ENCODE assay signal across 18 cellular contexts in genomic region chr4:109209647-109210046, GRCh38.
DNase-seq lines count a peak whose midpoint lies in the region; ATAC-seq and TF ChIP-seq lines count a peak whose summit lies in the region.
"Had no signal": no experiment of that assay in that cellular context is flagged by ENCODE, and none has a peak within 500 bp of the region (broad histone marks: within the 10 kb centered on the region; RNA-seq: fewer than 3 reads in every experiment).

No MANE protein-coding gene starts in this region.

- DNase-seq in SJCRH30 (peak; percentile 11 to 53), myocyte (ENCODE audit: low read depth) (peak; percentile 75), neural crest cell (ENCODE audit: low read depth, low spot score) (no peak), gastrocnemius medialis (peak; percentile 3 to 12), D341Med (ENCODE audit: low spot score) (no peak), NCI-H2107 treated with DMSO at 0.1 percent for 48 hours (lab: John Stamatoyannopoulos, UW; ENCODE audit: unreplicated experiment) (no peak), NCI-H510A (lab: John Stamatoyannopoulos, UW) (no peak)
- no peak for DNase-seq in activated CD4-positive, CD25-positive, alpha-beta regulatory T cell (lab: John Stamatoyannopoulos, UW)
- DNase-seq: AML-193; CD4-positive, alpha-beta T cell; CD8-positive, alpha-beta T cell; DMS79 treated with DMSO at 0.1 percent for 48 hours; GF-D8 had no signal

- H3K4me1 ChIP-seq in SJCRH30 = peaks cover 41% of the 10 kb centered on the region
- peaks cover 9 to 31% of the 10 kb centered on the region in 2 donors for H3K4me1 ChIP-seq in gastrocnemius medialis
- H3K4me1 ChIP-seq: A549; BLaER1 treated with 17β-estradiol and CSF1 and Interleukin-3, amounts not matched to agents 10 nM and 100 nM had no signal

- H3K27me3 ChIP-seq in SJCRH30 (no peaks in the 10 kb centered on the region), gastrocnemius medialis (no peaks in the 10 kb centered on the region)
- H3K27me3 ChIP-seq: BLaER1 treated with 17β-estradiol and CSF1 and Interleukin-3, amounts not matched to agents 10 nM and 100 nM had no signal

- H3K27ac Mint-ChIP-seq in neural crest cell (ENCODE audit: unreplicated experiment) = peak overlapping the region; percentile 48
- H3K27ac Mint-ChIP-seq: B cell; CD4-positive, alpha-beta T cell; CD8-positive, alpha-beta T cell had no signal

- no peak overlapping the region for H3K4me3 Mint-ChIP-seq in neural crest cell
- H3K4me3 Mint-ChIP-seq: B cell; CD4-positive, alpha-beta T cell; CD8-positive, alpha-beta T cell had no signal

- intact Hi-C loops in gastrocnemius medialis (cut with DNase I; ENCODE audit: low total_unique reads) = no loop called here

- H3K9me3 Mint-ChIP-seq in neural crest cell = no peaks in the 10 kb centered on the region
- H3K9me3 Mint-ChIP-seq: CD4-positive, alpha-beta T cell; CD8-positive, alpha-beta T cell had no signal

- TF ChIP-seq CTCF in neural crest cell (conservative IDR thresholded peaks at IDR 0.05) (no peak), gastrocnemius medialis (IDR thresholded peaks at IDR 0.05 in 4 of 5, conservative IDR thresholded peaks at IDR 0.05 in 1 of 5) (no peak)

- H3K4me1 Mint-ChIP-seq in neural crest cell = peaks cover 28% of the 10 kb centered on the region
- H3K4me1 Mint-ChIP-seq: B cell had no signal

- no peaks in the 10 kb centered on the region for H3K36me3 ChIP-seq in SJCRH30
- no peaks in the 10 kb centered on the region for H3K36me3 ChIP-seq in gastrocnemius medialis
- H3K36me3 ChIP-seq: BLaER1 treated with 17β-estradiol and CSF1 and Interleukin-3, amounts not matched to agents 10 nM and 100 nM had no signal

- H3K9me3 ChIP-seq in SJCRH30 (replicated peaks) = no peaks in the 10 kb centered on the region
- H3K9me3 ChIP-seq in gastrocnemius medialis = no peaks in the 10 kb centered on the region
- H3K9me3 ChIP-seq: A549; BLaER1 treated with 17β-estradiol and CSF1 and Interleukin-3, amounts not matched to agents 10 nM and 100 nM had no signal

- H3K27ac ChIP-seq in SJCRH30 (no peak overlapping the region), gastrocnemius medialis (no peak overlapping the region)
- H3K27ac ChIP-seq: 22Rv1; A549; BLaER1 treated with 17β-estradiol and CSF1 and Interleukin-3, amounts not matched to agents 10 nM and 100 nM; C4-2B had no signal

- no peak for TF ChIP-seq POLR2A in gastrocnemius medialis (IDR thresholded peaks at IDR 0.05)

- H3K4me3 ChIP-seq in SJCRH30 = no peak overlapping the region
- no peak overlapping the region for H3K4me3 ChIP-seq in gastrocnemius medialis
- H3K4me3 ChIP-seq: A549; BLaER1 treated with 17β-estradiol and CSF1 and Interleukin-3, amounts not matched to agents 10 nM and 100 nM had no signal

- H3K36me3 Mint-ChIP-seq in neural crest cell (ENCODE audit: low read depth) = no peaks in the 10 kb centered on the region
- H3K36me3 Mint-ChIP-seq: CD8-positive, alpha-beta T cell had no signal

- ATAC-seq in gastrocnemius medialis = peak; percentile 62 to 66
- ATAC-seq: A549; CD8-positive, alpha-beta T cell had no signal

- H3K27me3 Mint-ChIP-seq in neural crest cell (ENCODE audit: low read depth) = no peaks in the 10 kb centered on the region
- H3K27me3 Mint-ChIP-seq: B cell had no signal

- in situ Hi-C loops in gastrocnemius medialis (cut with MboI; ENCODE audit: low sequenced_read_pairs in 4 of 4) = no loop called here

Comparison
In these comparisons a context has a peak if more than half of its experiments do, and no peak if none do; other contexts are left out.
1. DNase-seq: peak in SJCRH30 (2 of 2), myocyte (single experiment) and gastrocnemius medialis (2 of 2); none in neural crest cell (single experiment), D341Med (single experiment), NCI-H2107 treated with DMSO at 0.1 percent for 48 hours (single experiment), NCI-H510A (single experiment) and activated CD4-positive, CD25-positive, alpha-beta regulatory T cell (0 of 4).